Comparison of ENCODE assay signal across 9 cellular contexts in the genomic region with DNA sequence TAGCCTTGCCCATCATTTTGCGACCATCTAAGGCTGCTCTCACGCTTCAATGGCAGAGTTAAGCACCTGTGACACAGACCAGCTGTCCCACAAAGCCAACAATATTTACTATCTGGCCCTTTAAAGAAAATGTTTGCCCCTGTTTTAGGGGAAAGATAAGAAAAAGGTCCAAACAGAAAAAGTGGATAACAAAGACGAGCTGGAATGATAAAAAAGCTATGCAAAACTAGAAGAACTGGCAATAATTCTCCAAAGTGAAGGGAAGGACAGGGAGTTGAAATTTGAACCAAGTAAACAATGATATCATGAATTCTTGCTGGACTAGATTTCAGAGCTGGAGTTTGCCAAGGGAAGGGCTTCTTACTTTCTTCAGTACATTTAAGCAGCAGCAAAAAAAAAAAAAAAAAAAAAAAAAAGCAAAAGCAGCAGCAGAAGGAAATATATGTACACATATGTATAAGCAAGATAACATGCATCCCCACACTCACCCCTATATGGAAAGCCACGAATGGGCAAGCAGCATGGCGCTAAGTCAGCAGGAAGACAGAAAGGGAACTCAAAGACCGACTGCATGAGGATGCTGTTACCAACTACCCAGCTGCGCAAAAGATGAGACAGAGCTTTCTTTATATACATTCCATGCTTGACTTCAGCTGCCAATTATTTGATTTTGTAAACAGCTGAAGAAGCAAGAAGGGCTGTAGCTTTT. TPM values are rescaled to one million over a fixed set of nuclear protein-coding genes. Genes with fewer than 3 reads are reported as not detected.
DNase-seq lines count a peak whose midpoint lies in the region; ATAC-seq, FAIRE-seq and TF ChIP-seq lines count a peak whose summit lies in the region.
"Had no signal": no experiment of that assay in that cellular context is flagged by ENCODE, and none has a peak within 500 bp of the region (broad histone marks: within the 10 kb centered on the region; RNA-seq: fewer than 3 reads in every experiment).

No MANE protein-coding gene starts in this region.

- peaks cover 26% of the 10 kb centered on the region for H3K4me1 Mint-ChIP-seq in activated T-cell treated with anti-CD3 and anti-CD28 coated beads, Interleukin-2, amount 50 U/mL, for 72 hours (ENCODE audit: low read depth)

- peak overlapping the region; percentile 14; the same call in 1 of the 2 replicates for H3K9ac ChIP-seq in PC-3 (ENCODE audit: low read length)

- peak overlapping the region; percentile 76 for H3K27ac ChIP-seq in PC-3 (ENCODE audit: low read length)
- H3K27ac ChIP-seq in suprapubic skin, result peak overlapping the region; percentile 41

- peak overlapping the region; percentile 85 for H3K4me2 ChIP-seq in PC-3 (ENCODE audit: low read length)

- H3K36me3 ChIP-seq in PC-3 (ENCODE audit: low read depth, low read length) (peaks cover 21% of the 10 kb centered on the region), suprapubic skin (no peaks in the 10 kb centered on the region)

- H3K4me1 ChIP-seq in PC-3 (ENCODE audit: insufficient read depth, low read length) (peaks cover 26% of the 10 kb centered on the region), suprapubic skin (peaks cover 8% of the 10 kb centered on the region)

- intact Hi-C loops in PC-3 (cut with micrococcal nuclease), result no loop called here

- H3K27ac Mint-ChIP-seq in activated T-cell treated with anti-CD3 and anti-CD28 coated beads, Interleukin-2, amount 50 U/mL, for 72 hours, result peak overlapping the region; percentile 42

- no peak overlapping the region for H3K4me3 Mint-ChIP-seq in activated T-cell treated with anti-CD3 and anti-CD28 coated beads, Interleukin-2, amount 50 U/mL, for 72 hours

- TF ChIP-seq CTCF in PC-3 (conservative IDR thresholded peaks at IDR 0.05; ENCODE audit: low read depth, low read length) (no peak), fibroblast of villous mesenchyme (IDR thresholded peaks at IDR 0.05; ENCODE audit: insufficient read depth, low read depth, low read length) (no peak), suprapubic skin (IDR thresholded peaks at IDR 0.05) (no peak)

- peaks cover 17 to 36% of the 10 kb centered on the region in 2 donors for H3K36me3 Mint-ChIP-seq in activated T-cell treated with anti-CD3 and anti-CD28 coated beads, Interleukin-2, amount 50 U/mL, for 72 hours (ENCODE audit: insufficient read depth in 2 of 2)

- H3K27me3 ChIP-seq in PC-3 (ENCODE audit: low read length) (no peaks in the 10 kb centered on the region), suprapubic skin (no peaks in the 10 kb centered on the region)

- peak overlapping the region; percentile 45 for H3K4me3 ChIP-seq in PC-3 (ENCODE audit: low read length)
- H3K4me3 ChIP-seq in fibroblast of villous mesenchyme (ENCODE audit: low read depth, low read length), result no peak overlapping the region
- no peak overlapping the region for H3K4me3 ChIP-seq in suprapubic skin

- H4K20me1 ChIP-seq in PC-3 (ENCODE audit: low read length), result peaks cover 3% of the 10 kb centered on the region; the same call in 1 of the 2 replicates

- peaks cover 7% of the 10 kb centered on the region for H3K27me3 Mint-ChIP-seq in activated T-cell treated with anti-CD3 and anti-CD28 coated beads, Interleukin-2, amount 50 U/mL, for 72 hours (ENCODE audit: low read depth)

- H3K9me3 ChIP-seq in PC-3 (ENCODE audit: low read length) (no peaks in the 10 kb centered on the region), suprapubic skin (no peaks in the 10 kb centered on the region)

- POLR2A ChIA-PET in PC-3 (lab: Charles Lee; ENCODE audit: unreplicated experiment), result interaction anchor here (0.7 to 1.6 kb wide), 2 partner anchors 13 to 234 kb away, joined by 17 to 25 read pairs; a partner anchor contains a TSS

- H3F3A ChIP-seq in PC-3 (ENCODE audit: low read length, unreplicated experiment), result peaks cover 6% of the 10 kb centered on the region

- BruUV-seq in PC-3 (replicated peaks; lab: Mats Ljungman, UMichigan), result no TSS peak

- H3K9me3 Mint-ChIP-seq in activated T-cell treated with anti-CD3 and anti-CD28 coated beads, Interleukin-2, amount 50 U/mL, for 72 hours, result peaks cover 2 to 4% of the 10 kb centered on the region in 2 donors

- TF ChIP-seq POLR2A in suprapubic skin (IDR thresholded peaks at IDR 0.05), result no peak

- no peak overlapping the region for H2AFZ ChIP-seq in PC-3 (ENCODE audit: low read length)

- no peak for TF ChIP-seq EP300 in suprapubic skin (IDR thresholded peaks at IDR 0.05)

- no peak for ATAC-seq in activated T-cell treated with anti-CD3 and anti-CD28 coated beads, Interleukin-2, amount 50 U/mL, for 72 hours (replicated peaks in 1 of 2)
- ATAC-seq in PC-3 (peak; percentile 72), HG02623 (IDR thresholded peaks at IDR 0.05; ENCODE audit: unreplicated experiment) (no peak)

- WGBS in suprapubic skin, result 60% methylated on average over 7 of the region's 7 CpGs

- CTCF ChIA-PET in PC-3 (lab: Charles Lee), result interaction anchor here (0.6 kb wide), 1 partner anchor 29 kb away, joined by 5 read pairs; no protein-coding TSS in a partner anchor

- FAIRE-seq in RCC 7860 (lab: Jason Lieb, UNC), result no peak

- no peaks in the 10 kb centered on the region for H3K9me2 ChIP-seq in PC-3 (replicated peaks; ENCODE audit: low read length)

- no peak for DNase-seq in activated T-cell treated with anti-CD3 and anti-CD28 coated beads, Interleukin-2, amount 50 U/mL, for 72 hours
- no peak for DNase-seq in activated T-cell treated with anti-CD3 and anti-CD28 coated beads, Interleukin-2, amount 50 U/mL, for 1 hour
- DNase-seq in PC-3 (peak; percentile 64), fibroblast of villous mesenchyme (ENCODE audit: low read depth) (peak; percentile 61), suprapubic skin (ENCODE audit: low spot score in 2 of 2) (no peak), RCC 7860 (ENCODE audit: low spot score) (no peak), COR-L47 (lab: John Stamatoyannopoulos, UW) (no peak)
- DNase-seq: stimulated activated naive CD4-positive, alpha-beta T cell had no signal

- H3K79me2 ChIP-seq in PC-3 (ENCODE audit: low read length), result peaks cover 54% of the 10 kb centered on the region

RNA-seq across cellular contexts. Expression of a gene that starts 12.4 kb away (rescaled TPM):
- 10 to 100 TPM; 21.8 to 26.2 TPM for total RNA-seq in activated T-cell treated with anti-CD3 and anti-CD28 coated beads, Interleukin-2, amount 50 U/mL, for 72 hours
- 7.9 and 8.6 TPM in 2 replicates for total RNA-seq in PC-3 (2014; rRNA removed)
- total RNA-seq in fibroblast of villous mesenchyme, result 13.2 and 28.1 TPM in 2 replicates
- total RNA-seq in suprapubic skin, result 10 to 100 TPM in 3 of 4 donors, 1 to 10 TPM in 1; 9.7 to 16.9 (median 12.0) TPM

RNA-seq across cellular contexts. Expression of a gene that starts 12.6 kb away (rescaled TPM):
- 10 to 100 TPM; 63.7 to 66.7 TPM for total RNA-seq in activated T-cell treated with anti-CD3 and anti-CD28 coated beads, Interleukin-2, amount 50 U/mL, for 72 hours
- total RNA-seq in PC-3 (2014; rRNA removed), result 14.4 and 16.7 TPM in 2 replicates
- 12.5 and 15.1 TPM in 2 replicates for total RNA-seq in fibroblast of villous mesenchyme
- 10 to 100 TPM; 19.1 to 68.4 (median 32.5) TPM for total RNA-seq in suprapubic skin

RNA-seq across cellular contexts. Expression of a gene that starts 33.0 kb away (rescaled TPM):
- total RNA-seq in activated T-cell treated with anti-CD3 and anti-CD28 coated beads, Interleukin-2, amount 50 U/mL, for 72 hours, result 10 to 100 TPM; 56.0 to 71.6 TPM
- total RNA-seq in PC-3 (2014; rRNA removed) (21.0 and 29.5 TPM in 2 replicates), fibroblast of villous mesenchyme (44.5 and 63.0 TPM in 2 replicates), suprapubic skin (10 to 100 TPM; 20.3 to 43.6 (median 32.0) TPM)

Comparison
In these comparisons a context has a peak if more than half of its experiments do, and no peak if none do; other contexts are left out.
1. DNase-seq: peak in PC-3 (single experiment) and fibroblast of villous mesenchyme (single experiment); none in activated T-cell treated with anti-CD3 and anti-CD28 coated beads, Interleukin-2, amount 50 U/mL, for 72 hours (0 of 2), activated T-cell treated with anti-CD3 and anti-CD28 coated beads, Interleukin-2, amount 50 U/mL, for 1 hour (single experiment), suprapubic skin (0 of 2), RCC 7860 (single experiment) and COR-L47 (single experiment).